Comparison of ENCODE assay signal across 8 cellular contexts in genomic region chr20:64077876-64078551, GRCh38. TPM values are rescaled to one million over a fixed set of nuclear protein-coding genes. Genes with fewer than 3 reads are reported as not detected.
DNase-seq lines count a peak whose midpoint lies in the region; ATAC-seq, FAIRE-seq and TF ChIP-seq lines count a peak whose summit lies in the region.

No MANE protein-coding gene starts in this region.

- H3K4me1 Mint-ChIP-seq in memory B cell: peaks cover 34% of the 10 kb centered on the region

- no peak for TF ChIP-seq POLR2A in thyroid gland (IDR thresholded peaks at IDR 0.05)

- H3K9me3 ChIP-seq in thyroid gland (no peaks in the 10 kb centered on the region), pancreas (no peaks in the 10 kb centered on the region)

- FAIRE-seq in pancreas (lab: Jason Lieb, UNC): no peak

- DNase-seq in DMS79 treated with DMSO at 0.1 percent for 48 hours (lab: John Stamatoyannopoulos, UW) (peak; percentile 88), NAMALWA (ENCODE audit: low spot score) (peak; percentile 95), activated gamma-delta T cell (lab: John Stamatoyannopoulos, UW) (peak; percentile 42), memory B cell (ENCODE audit: low spot score in 2 of 2) (peak; percentile 67 to 78), mesenteric fat pad (ENCODE audit: low spot score) (no peak), thyroid gland (no peak), pancreas (no peak), hepatic stellate cell (ENCODE audit: low spot score) (no peak)

- intact Hi-C loops in thyroid gland (cut with DNase I) (no loop called here), pancreas (cut with DNase I) (no loop called here)

- ATAC-seq in memory B cell (ENCODE audit: low read depth): peak; percentile 63
- no peak for ATAC-seq in pancreas

- WGBS in thyroid gland, 2 donors: 59 to 70% methylated on average over 13 of the region's 15 CpGs
- WGBS in pancreas, 2 donors: 73 to 79% methylated on average over 15 of the region's 15 CpGs

- H3K27me3 Mint-ChIP-seq in memory B cell: no peaks in the 10 kb centered on the region

- H3K4me3 Mint-ChIP-seq in memory B cell: peak overlapping the region; percentile 96

- H3K4me1 ChIP-seq in thyroid gland (peaks cover 11 to 21% of the 10 kb centered on the region in 2 donors), pancreas (peaks cover 0 to 10% (median 6%) of the 10 kb centered on the region in 3 donors)

- no peak for TF ChIP-seq CTCF in thyroid gland (IDR thresholded peaks at IDR 0.05)
- no peak for TF ChIP-seq CTCF in pancreas (IDR thresholded peaks at IDR 0.05)

- H3K27ac ChIP-seq in thyroid gland: no peak overlapping the region
- H3K27ac ChIP-seq in pancreas: no peak overlapping the region

- H3K36me3 ChIP-seq in thyroid gland (peaks cover 0 to 10% of the 10 kb centered on the region in 2 donors), pancreas (no peaks in the 10 kb centered on the region)

- H3K9me3 Mint-ChIP-seq in memory B cell: no peaks in the 10 kb centered on the region

- H3K27me3 ChIP-seq in thyroid gland: no peaks in the 10 kb centered on the region
- H3K27me3 ChIP-seq in pancreas: no peaks in the 10 kb centered on the region

- no peak overlapping the region for H3K4me3 ChIP-seq in thyroid gland (replicated peaks in 1 of 3)
- H3K4me3 ChIP-seq in pancreas: peak overlapping the region in 1 of 4 donors; percentile 83

- peaks cover 10% of the 10 kb centered on the region for H3K36me3 Mint-ChIP-seq in memory B cell

- peak overlapping the region; percentile 96 for H3K27ac Mint-ChIP-seq in memory B cell

RNA-seq across cellular contexts. Expression of gene RGS19, which starts 1.3 kb away (rescaled TPM):
- total RNA-seq in mesenteric fat pad: 29.0 TPM
- total RNA-seq in thyroid gland: 10 to 100 TPM; 10.5 to 17.2 (median 13.4) TPM
- total RNA-seq in pancreas: 10 to 100 TPM in 1 of 6 donors, 1 to 10 TPM in 5; 3.2 to 11.9 (median 4.1) TPM
- polyA plus RNA-seq in pancreas: 1 to 10 TPM; 7.5 to 8.9 TPM

RNA-seq across cellular contexts. Expression of gene OPRL1, which starts 1.9 kb away (rescaled TPM):
- total RNA-seq in mesenteric fat pad (1.3 TPM), thyroid gland (under 1 TPM; 0.54 to 0.94 (median 0.68) TPM), pancreas (1 to 10 TPM in 3 of 6 donors, under 1 TPM in 3; 0.25 to 2.2 (median 1.1) TPM)
- under 1 TPM; 0.49 to 0.94 TPM for polyA plus RNA-seq in pancreas

RNA-seq across cellular contexts. Expression of gene LKAAEAR1, which starts 6.2 kb away (rescaled TPM):
- total RNA-seq in mesenteric fat pad: not detected
- total RNA-seq in thyroid gland: 1 to 10 TPM in 2 of 4 donors, not detected in 2; 1.3 to 1.7 TPM
- under 1 TPM in 2 of 6 donors, not detected in 4; 0.22 to 0.24 TPM for total RNA-seq in pancreas
- polyA plus RNA-seq in pancreas: not detected

RNA-seq across cellular contexts. Expression of gene TCEA2, which starts 15.0 kb away (rescaled TPM):
- total RNA-seq in mesenteric fat pad (42.5 TPM), thyroid gland (10 to 100 TPM; 20.9 to 43.1 (median 24.4) TPM), pancreas (10 to 100 TPM; 11.6 to 24.5 (median 13.9) TPM)
- polyA plus RNA-seq in pancreas: 10 to 100 TPM; 35.7 to 52.9 TPM

RNA-seq across cellular contexts. Expression of gene SOX18, which starts 28.6 kb away (rescaled TPM):
- 70.5 TPM for total RNA-seq in mesenteric fat pad
- 10 to 100 TPM in 2 of 4 donors, 1 to 10 TPM in 2; 7.5 to 16.9 (median 10.6) TPM for total RNA-seq in thyroid gland
- total RNA-seq in pancreas: 1 to 10 TPM; 3.7 to 9.1 (median 5.2) TPM
- polyA plus RNA-seq in pancreas: 1 to 10 TPM; 6.1 to 6.4 TPM

Comparison
In these comparisons a context has a peak if more than half of its experiments do, and no peak if none do; other contexts are left out.
1. DNase-seq: peak in DMS79 treated with DMSO at 0.1 percent for 48 hours (single experiment), NAMALWA (single experiment), activated gamma-delta T cell (single experiment) and memory B cell (2 of 2); none in mesenteric fat pad (single experiment), thyroid gland (0 of 2), pancreas (0 of 6) and hepatic stellate cell (single experiment).